ENCODE assay signal across 23 cellular contexts in genomic region chr6:159059099-159059498, GRCh38. TPM values are rescaled to one million over a fixed set of nuclear protein-coding genes. Genes with fewer than 3 reads are reported as not detected.
DNase-seq lines count a peak whose midpoint lies in the region; ATAC-seq, FAIRE-seq and TF ChIP-seq lines count a peak whose summit lies in the region.
"Had no signal": no experiment of that assay in that cellular context is flagged by ENCODE, and none has a peak within 500 bp of the region (broad histone marks: within the 10 kb centered on the region; RNA-seq: fewer than 3 reads in every experiment).

No MANE protein-coding gene starts in this region.

- H3K27me3 ChIP-seq in CD8-positive, alpha-beta T cell (ENCODE audit: insufficient read depth, low read length) = no peaks in the 10 kb centered on the region
- H3K27me3 ChIP-seq: BLaER1 treated with 17β-estradiol and CSF1 and Interleukin-3, amounts not matched to agents 10 nM and 100 nM; SJCRH30 had no signal

- peaks cover 22% of the 10 kb centered on the region for H3K36me3 Mint-ChIP-seq in activated CD4-positive, alpha-beta T cell treated with anti-CD3 and anti-CD28 coated beads, Interleukin-2, amount 10 ng/mL, durations not matched to agents 7 days and 5 days (ENCODE audit: low read depth)
- no peaks in the 10 kb centered on the region for H3K36me3 Mint-ChIP-seq in CD8-positive, alpha-beta T cell
- no peaks in the 10 kb centered on the region for H3K36me3 Mint-ChIP-seq in activated B cell treated with CpG ODN at 0.5 μM for 24 hours (ENCODE audit: low read depth)
- H3K36me3 Mint-ChIP-seq in immature natural killer cell = no peaks in the 10 kb centered on the region
- H3K36me3 Mint-ChIP-seq: memory B cell had no signal

- peak overlapping the region; percentile 9 for H3K27ac Mint-ChIP-seq in activated CD4-positive, alpha-beta T cell treated with anti-CD3 and anti-CD28 coated beads, Interleukin-2, amount 10 ng/mL, durations not matched to agents 7 days and 5 days
- peak overlapping the region; percentile 79 for H3K27ac Mint-ChIP-seq in CD8-positive, alpha-beta T cell
- H3K27ac Mint-ChIP-seq in activated B cell treated with CpG ODN at 0.5 μM for 24 hours = peak overlapping the region; percentile 67
- H3K27ac Mint-ChIP-seq in immature natural killer cell = peak overlapping the region; percentile 15 to 99 (median 64)
- H3K27ac Mint-ChIP-seq: nephron had no signal

- H3K36me3 ChIP-seq in CD8-positive, alpha-beta T cell (ENCODE audit: insufficient read depth, low read length) = no peaks in the 10 kb centered on the region
- H3K36me3 ChIP-seq: BLaER1 treated with 17β-estradiol and CSF1 and Interleukin-3, amounts not matched to agents 10 nM and 100 nM; SJCRH30 had no signal

- no peaks in the 10 kb centered on the region for H3K9me3 ChIP-seq in CD8-positive, alpha-beta T cell (ENCODE audit: low read length)
- H3K9me3 ChIP-seq: SJCRH30 had no signal

- no peak for ATAC-seq in CD8-positive, alpha-beta T cell
- ATAC-seq in activated B cell treated with CpG ODN at 0.5 μM for 24 hours (ENCODE audit: low read depth) = no peak
- ATAC-seq in HG03280 (IDR thresholded peaks at IDR 0.05; ENCODE audit: unreplicated experiment) = no peak
- ATAC-seq in HG02885 (IDR thresholded peaks at IDR 0.05; ENCODE audit: poor library complexity, unreplicated experiment) = no peak
- ATAC-seq: esophagus mucosa had no signal

- H3K27me3 Mint-ChIP-seq in activated CD4-positive, alpha-beta T cell treated with anti-CD3 and anti-CD28 coated beads, Interleukin-2, amount 10 ng/mL, durations not matched to agents 7 days and 5 days = no peaks in the 10 kb centered on the region
- H3K27me3 Mint-ChIP-seq in CD8-positive, alpha-beta T cell (ENCODE audit: low read depth) = no peaks in the 10 kb centered on the region
- H3K27me3 Mint-ChIP-seq in activated B cell treated with CpG ODN at 0.5 μM for 24 hours (no peaks in the 10 kb centered on the region), immature natural killer cell (ENCODE audit: low read depth in 3 of 3) (peaks cover 0 to 11% (median 4%) of the 10 kb centered on the region in 3 donors)
- H3K27me3 Mint-ChIP-seq: memory B cell had no signal

- H3K4me1 ChIP-seq in CD8-positive, alpha-beta T cell (ENCODE audit: insufficient read depth, low read length) = peaks cover 63% of the 10 kb centered on the region
- H3K4me1 ChIP-seq: SJCRH30 had no signal

- H3K4me1 Mint-ChIP-seq in activated CD4-positive, alpha-beta T cell treated with anti-CD3 and anti-CD28 coated beads, Interleukin-2, amount 10 ng/mL, durations not matched to agents 7 days and 5 days = peaks cover 83% of the 10 kb centered on the region
- peaks cover 87% of the 10 kb centered on the region for H3K4me1 Mint-ChIP-seq in CD8-positive, alpha-beta T cell (ENCODE audit: low read depth)
- H3K4me1 Mint-ChIP-seq in activated B cell treated with CpG ODN at 0.5 μM for 24 hours (peaks cover 84% of the 10 kb centered on the region), immature natural killer cell (peaks cover 89 to 94% of the 10 kb centered on the region in 2 donors)

- CTCF ChIA-PET in activated CD4-positive, alpha-beta T cell treated with anti-CD3 and anti-CD28 coated beads, Interleukin-2, amount 10 ng/mL, durations not matched to agents 7 days and 5 days (lab: Charles Lee) = interaction anchor here (1.1 to 2.0 kb wide), 2 partner anchors 14 to 16 kb away, joined by 5 to 10 read pairs; partner anchors contain the start of gene TAGAP
- CTCF ChIA-PET in CD8-positive, alpha-beta T cell (lab: Charles Lee) = interaction anchor here (0.7 to 1.4 kb wide), 2 partner anchors 17 to 75 kb away, joined by 3 to 4 read pairs; no protein-coding TSS in a partner anchor
- CTCF ChIA-PET in activated B cell treated with CpG ODN at 0.5 μM for 24 hours (lab: Charles Lee) = interaction anchor here (1.2 kb wide), 1 partner anchor 75 kb away, joined by 3 read pairs; no protein-coding TSS in a partner anchor

- TF ChIP-seq CTCF in CD8-positive, alpha-beta T cell (IDR thresholded peaks at IDR 0.05) = no peak
- no peak for TF ChIP-seq CTCF in activated B cell treated with CpG ODN at 0.5 μM for 24 hours (IDR thresholded peaks at IDR 0.05)

- H3K4me3 ChIP-seq in CD8-positive, alpha-beta T cell (ENCODE audit: low read depth, low read length) = no peak overlapping the region
- H3K4me3 ChIP-seq: BLaER1 treated with 17β-estradiol and CSF1 and Interleukin-3, amounts not matched to agents 10 nM and 100 nM; PC-9; SJCRH30 had no signal

- peaks cover 5% of the 10 kb centered on the region for H3K9me3 Mint-ChIP-seq in activated CD4-positive, alpha-beta T cell treated with anti-CD3 and anti-CD28 coated beads, Interleukin-2, amount 10 ng/mL, durations not matched to agents 7 days and 5 days
- H3K9me3 Mint-ChIP-seq in CD8-positive, alpha-beta T cell = no peaks in the 10 kb centered on the region
- H3K9me3 Mint-ChIP-seq in activated B cell treated with CpG ODN at 0.5 μM for 24 hours = no peaks in the 10 kb centered on the region
- no peaks in the 10 kb centered on the region for H3K9me3 Mint-ChIP-seq in immature natural killer cell
- H3K9me3 Mint-ChIP-seq: memory B cell, nephron had no signal

- H3K27ac ChIP-seq in CD8-positive, alpha-beta T cell (ENCODE audit: low read depth, low read length) = no peak overlapping the region
- H3K27ac ChIP-seq: PC-9, SJCRH30 had no signal

- no peak overlapping the region for H3K4me3 Mint-ChIP-seq in activated CD4-positive, alpha-beta T cell treated with anti-CD3 and anti-CD28 coated beads, Interleukin-2, amount 10 ng/mL, durations not matched to agents 7 days and 5 days
- no peak overlapping the region for H3K4me3 Mint-ChIP-seq in CD8-positive, alpha-beta T cell
- H3K4me3 Mint-ChIP-seq in activated B cell treated with CpG ODN at 0.5 μM for 24 hours (no peak overlapping the region), immature natural killer cell (peak overlapping the region in 1 of 5 donors; percentile 7)
- H3K4me3 Mint-ChIP-seq: memory B cell, nephron had no signal

- no peak for DNase-seq in activated CD4-positive, alpha-beta T cell treated with anti-CD3 and anti-CD28 coated beads, Interleukin-2, amount 10 ng/mL, durations not matched to agents 7 days and 5 days
- no peak for DNase-seq in activated CD4-positive, alpha-beta T cell treated with anti-CD3 and anti-CD28 coated beads for 1 hour
- DNase-seq in CD8-positive, alpha-beta T cell = no peak
- DNase-seq in activated B cell treated with CpG ODN at 0.5 μM for 24 hours = no peak
- peak in 1 of 3 donors; percentile 42 for DNase-seq in immature natural killer cell
- DNase-seq in urothelium cell line (ENCODE audit: low spot score) = no peak
- DNase-seq: activated CD4-positive, alpha-beta T cell treated with anti-CD3 and anti-CD28 coated beads, Interleukin-2, amount 50 U/mL, for 1 hour; activated effector memory CD4-positive, alpha-beta T cell treated with anti-CD3 and anti-CD28 coated beads, Interleukin-2, amount 50 U/mL, for 16 hours; cerebellar nuclear complex; DMS 273 treated with DMSO at 0.1 percent for 48 hours; effector CD4-positive, alpha-beta T cell; NCI-H774; PC-9; posterior cingulate gyrus; SJCRH30; stimulated activated CD8-positive, alpha-beta memory T cell treated with anti-CD3 and anti-CD28 coated beads, Interleukin-4, amount 100 ng/mL, for 48 hours had no signal

- intact Hi-C loops in CD8-positive, alpha-beta T cell (cut with DNase I, micrococcal nuclease) = no loop called here
- intact Hi-C loops in activated B cell treated with CpG ODN at 0.5 μM for 24 hours (cut with micrococcal nuclease) = no loop called here

- POLR2A ChIA-PET in activated CD4-positive, alpha-beta T cell treated with anti-CD3 and anti-CD28 coated beads, Interleukin-2, amount 10 ng/mL, durations not matched to agents 7 days and 5 days (lab: Charles Lee) = interaction anchor here (1.1 kb wide), 1 partner anchor 14 kb away, joined by 4 read pairs; the partner anchor contains the start of gene TAGAP
- POLR2A ChIA-PET in CD8-positive, alpha-beta T cell (lab: Charles Lee) = interaction anchor here (1.1 to 1.6 kb wide), 3 partner anchors 9 to 48 kb away, joined by 3 to 5 read pairs (median 4); no protein-coding TSS in a partner anchor
- POLR2A ChIA-PET in activated B cell treated with CpG ODN at 0.5 μM for 24 hours (lab: Charles Lee) = interaction anchor here (1.6 to 2.0 kb wide), 4 partner anchors 9 to 21 kb away, joined by 5 to 8 read pairs (median 6); partner anchors contain the start of gene TAGAP

- FAIRE-seq in urothelium cell line (lab: Jason Lieb, UNC) = no peak

RNA-seq across cellular contexts. Expression of gene TAGAP, which starts 14.3 kb away (rescaled TPM):
- total RNA-seq in activated CD4-positive, alpha-beta T cell treated with anti-CD3 and anti-CD28 coated beads, Interleukin-2, amount 10 ng/mL, durations not matched to agents 7 days and 5 days = 10 to 100 TPM; 60.3 to 67.9 TPM
- total RNA-seq in CD8-positive, alpha-beta T cell = 100 to 1,000 TPM; 136 to 137 TPM
- total RNA-seq in activated B cell treated with CpG ODN at 0.5 μM for 24 hours = 129 TPM in 2 replicates
- polyA plus RNA-seq in immature natural killer cell = 100 to 1,000 TPM in 1 of 3 donors, 10 to 100 TPM in 2; 63.6 to 114 (median 84.4) TPM
- total RNA-seq: A673, PC-9 had no signal

RNA-seq across cellular contexts. Expression of gene RSPH3, which starts 59.1 kb away (rescaled TPM):
- total RNA-seq in activated CD4-positive, alpha-beta T cell treated with anti-CD3 and anti-CD28 coated beads, Interleukin-2, amount 10 ng/mL, durations not matched to agents 7 days and 5 days = 1 to 10 TPM; 2.4 to 2.9 TPM
- under 1 TPM; 0.52 to 0.83 TPM for total RNA-seq in CD8-positive, alpha-beta T cell
- 1.9 and 2.4 TPM in 2 replicates for total RNA-seq in activated B cell treated with CpG ODN at 0.5 μM for 24 hours
- 1 to 10 TPM in 2 of 3 donors, not detected in 1; 2.0 to 3.1 TPM for polyA plus RNA-seq in immature natural killer cell

Comparison
In these comparisons a context has a peak if more than half of its experiments do, and no peak if none do; other contexts are left out.
1. H3K27ac Mint-ChIP-seq: peak in every context shown above with its lines; median percentile 79 in CD8-positive, alpha-beta T cell; 67 in activated B cell treated with CpG ODN at 0.5 μM for 24 hours; 64 in immature natural killer cell; 9 in activated CD4-positive, alpha-beta T cell treated with anti-CD3 and anti-CD28 coated beads, Interleukin-2, amount 10 ng/mL, durations not matched to agents 7 days and 5 days.